1 cellular context compared by ENCODE assay signal in genomic region chr19:8361921-8362793, GRCh38.
TF ChIP-seq lines count a peak whose summit lies in the region.

No MANE protein-coding gene starts in this region.

TF ChIP-seq in IMR-90, 13 proteins besides CTCF, POLR2A, EP300 and RAD21 (continued from another document):
- peak; percentile 64; the same call in 1 of the 2 replicates for TF ChIP-seq NFE2L2 (IDR thresholded peaks at IDR 0.05; ENCODE audit: low read depth, low read length)
- no peak for TF ChIP-seq CHD1 (IDR thresholded peaks at IDR 0.05; ENCODE audit: low read depth, low read length)
- peak; percentile 60; the same call in 1 of the 2 replicates for TF ChIP-seq BHLHE40 (IDR thresholded peaks at IDR 0.05; ENCODE audit: low read depth, low read length)
- peak; percentile 43 for TF ChIP-seq CEBPB (IDR thresholded peaks at IDR 0.05; ENCODE audit: low read depth, low read length)
TF ChIP-seq in IMR-90: peak in this region for 9.
